8 cellular contexts compared by ENCODE assay signal in genomic region chr15:80059786-80060489, GRCh38. TPM values are rescaled to one million over a fixed set of nuclear protein-coding genes. Genes with fewer than 3 reads are reported as not detected.
DNase-seq lines count a peak whose midpoint lies in the region; ATAC-seq and TF ChIP-seq lines count a peak whose summit lies in the region.

No MANE protein-coding gene starts in this region.

- POLR2A ChIA-PET in RWPE1 (lab: Yijun Ruan, JAX; ENCODE audit: low non-redundant PET), result interaction anchor here (1.6 kb wide), 1 partner anchor 27 kb away, joined by 3 read pairs; no protein-coding TSS in a partner anchor

- ATAC-seq in GM19463 (IDR thresholded peaks at IDR 0.05; ENCODE audit: unreplicated experiment), result peak; percentile 49
- ATAC-seq in HG03571 (IDR thresholded peaks at IDR 0.05; ENCODE audit: unreplicated experiment), result peak; percentile 39
- ATAC-seq in body of pancreas, result peak; percentile 82

- DNase-seq in Daoy (ENCODE audit: low read depth) (peak; percentile 74), RWPE1 (ENCODE audit: low spot score) (peak; percentile 64), body of pancreas (peak; percentile 56 to 63 (median 58)), iPS-NIHi11 (ENCODE audit: low spot score) (peak; percentile 87), spleen (no peak)
- DNase-seq in activated effector memory CD4-positive, alpha-beta T cell treated with Interleukin-2 at 50 U/mL for 16 hours, result no peak

- H3K4me1 ChIP-seq in body of pancreas (peaks cover 26% of the 10 kb centered on the region), spleen (peaks cover 27 to 59% (median 49%) of the 10 kb centered on the region in 6 donors)

- peak overlapping the region; percentile 93 for H3K27ac ChIP-seq in RWPE1
- H3K27ac ChIP-seq in body of pancreas, result peak overlapping the region; percentile 89 to 99 (median 97)
- H3K27ac ChIP-seq in spleen, result peak overlapping the region; percentile 95 to 100 (median 98)

- TF ChIP-seq POLR2A in body of pancreas (IDR thresholded peaks at IDR 0.05) (peak in 1 of 3 donors; percentile 27), spleen (IDR thresholded peaks at IDR 0.05) (peak in 2 of 3 donors; percentile 45 to 49)

- TF ChIP-seq CTCF in RWPE1 (conservative IDR thresholded peaks at IDR 0.05; ENCODE audit: low read depth) (no peak), body of pancreas (IDR thresholded peaks at IDR 0.05) (peak in 1 of 7 experiments; percentile 7), spleen (IDR thresholded peaks at IDR 0.05 in 8 of 11, conservative IDR thresholded peaks at IDR 0.05 in 3 of 11) (no peak)

- intact Hi-C loops in body of pancreas (cut with DNase I), result loop anchor here (10.0 kb wide), 1 partner anchor 95 kb away; the partner anchor contains the start of gene FAH
- intact Hi-C loops in spleen (cut with DNase I; ENCODE audit: low total_unique reads), result loop anchor here (5.0 kb wide), 1 partner anchor 92 kb away; the partner anchor contains the start of gene FAH

- H3K36me3 ChIP-seq in body of pancreas (replicated peaks in 1 of 2; ENCODE audit: insufficient read depth in 1 of 2, low read depth in 2 of 2) (no peaks in the 10 kb centered on the region), spleen (no peaks in the 10 kb centered on the region)

- no peaks in the 10 kb centered on the region for H3K27me3 ChIP-seq in body of pancreas
- no peaks in the 10 kb centered on the region for H3K27me3 ChIP-seq in spleen (replicated peaks in 1 of 7)

- 0 to 1% methylated on average over 11 to 58 of the region's 72 CpGs for WGBS in body of pancreas, 2 donors
- WGBS in spleen, 5 donors, result 0 to 2% (median 1%) methylated on average over 34 to 72 of the region's 72 CpGs

- H3K4me3 ChIP-seq in body of pancreas, result peak overlapping the region; percentile 32 to 46
- H3K4me3 ChIP-seq in spleen, result peak overlapping the region; percentile 64 to 90 (median 76)

- CTCF ChIA-PET in RWPE1 (lab: Yijun Ruan, JAX), result interaction anchor here (0.6 kb wide), 1 partner anchor 8 kb away, joined by 3 read pairs; no protein-coding TSS in a partner anchor

- H3K9me3 ChIP-seq in body of pancreas (no peaks in the 10 kb centered on the region), spleen (no peaks in the 10 kb centered on the region)

RNA-seq across cellular contexts. Expression of gene ZFAND6, which starts 0.5 kb away (rescaled TPM):
- total RNA-seq in Daoy (2014; rRNA removed; shearing (Covaris generic)), result 67.9 and 102 TPM in 2 replicates
- total RNA-seq in body of pancreas (10 to 100 TPM; 21.8 to 39.7 TPM), spleen (100 to 1,000 TPM in 3 of 7 donors, 10 to 100 TPM in 4; 71.6 to 154 (median 90.5) TPM)
- 100 to 1,000 TPM in 1 of 3 donors, 10 to 100 TPM in 2; 68.0 to 108 (median 81.7) TPM for polyA plus RNA-seq in spleen

Comparison
In these comparisons a context has a peak if more than half of its experiments do, and no peak if none do; other contexts are left out.
1. DNase-seq: peak in Daoy (single experiment), RWPE1 (single experiment), body of pancreas (4 of 4) and iPS-NIHi11 (single experiment); none in spleen (single experiment) and activated effector memory CD4-positive, alpha-beta T cell treated with Interleukin-2 at 50 U/mL for 16 hours (single experiment).
2. Peak in every context shown above with its lines, with median percentiles within 50 percentile points of each other: ATAC-seq and H3K27ac ChIP-seq.